Comparison of ENCODE assay signal across 2 cellular contexts in genomic region chr12:93558685-93559084, GRCh38.
TF ChIP-seq lines count a peak whose summit lies in the region.

No MANE protein-coding gene starts in this region.

TF ChIP-seq in A549, 52 proteins besides CTCF, POLR2A, EP300 and RAD21:
- TF ChIP-seq HDAC2 (IDR thresholded peaks at IDR 0.05), result 0 out of 2 replicates have a peak, but pooled peaks have one; percentile 22

TF ChIP-seq in HepG2, 621 proteins besides CTCF, POLR2A, EP300 and RAD21:
- peak; percentile 95 for TF ChIP-seq ZFP90 (CRISPR knock-in tag; IDR thresholded peaks at IDR 0.05; ENCODE audit: borderline replicate concordance)
TF ChIP-seq in HepG2: peak in this region for 1; not testable (repeated sequence) for 620.
